1 cellular context compared by ENCODE assay signal in the genomic region with DNA sequence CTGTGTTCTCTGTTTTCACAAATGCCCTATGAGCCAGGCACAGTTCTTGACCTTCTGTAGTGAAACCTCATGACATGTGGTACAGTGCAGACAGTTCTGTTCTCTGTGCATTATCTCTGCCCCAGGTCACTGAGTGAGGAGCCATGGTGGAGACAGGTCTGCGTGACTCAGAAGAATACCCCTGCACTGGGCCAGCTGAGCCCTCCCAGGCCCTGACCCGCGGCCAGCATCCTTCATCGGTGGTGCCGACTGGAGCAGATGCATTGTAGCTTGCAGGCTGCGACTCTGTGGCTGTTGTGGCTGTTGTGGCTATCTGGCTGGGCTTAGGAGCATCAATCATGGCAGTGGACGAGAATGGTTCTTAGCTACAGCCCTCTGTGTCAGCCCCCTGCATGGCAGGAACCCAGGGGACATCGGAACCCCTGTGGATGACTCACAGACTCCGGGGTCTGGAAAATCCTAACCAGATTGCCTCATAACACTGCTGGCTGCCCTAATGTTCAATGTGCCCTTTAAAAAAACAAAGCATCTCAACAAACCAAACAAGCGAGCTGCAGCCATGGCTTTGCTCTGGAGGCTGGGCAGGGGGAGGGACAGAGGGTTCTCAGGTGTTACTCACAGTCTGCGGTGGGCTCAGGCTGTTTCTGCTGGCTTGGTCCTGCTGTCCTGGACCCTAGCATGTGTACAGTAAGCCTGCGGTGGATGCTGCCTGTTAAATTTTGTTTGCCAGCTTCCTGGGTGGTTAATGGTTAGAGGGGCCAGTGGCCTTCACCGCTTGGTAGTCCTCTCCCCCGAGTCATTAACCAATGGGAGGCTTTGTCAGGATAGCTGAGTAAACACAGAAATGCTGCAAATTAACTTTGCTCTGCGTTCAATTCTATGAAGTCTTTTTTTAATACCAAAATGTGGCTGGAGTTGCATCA.
TF ChIP-seq lines count a peak whose summit lies in the region.

Gene SERPINA6, minus strand, starts transcription at position 689 of the 923 bp plus-strand sequence. CDS start 8,688 bp downstream, outside the sequence.

TF ChIP-seq in HepG2, 621 proteins besides CTCF, POLR2A, EP300 and RAD21 (continued from another document and continues in another):
- peak; percentile 67; the same call in 1 of the 2 replicates for TF ChIP-seq THAP9 (CRISPR knock-in tag; IDR thresholded peaks at IDR 0.05; ENCODE audit: borderline replicate concordance)
- TF ChIP-seq HNRNPK (IDR thresholded peaks at IDR 0.05; ENCODE audit: low read depth, low read length, poor library complexity, severe bottlenecking): no peak
- 0 out of 2 replicates have a peak, but pooled peaks have one; percentile 49 for TF ChIP-seq MTA1 (CRISPR knock-in tag; IDR thresholded peaks at IDR 0.05; ENCODE audit: borderline replicate concordance)
- 0 out of 2 replicates have a peak, but pooled peaks have one; percentile 9 for TF ChIP-seq BATF2 (CRISPR knock-in tag; IDR thresholded peaks at IDR 0.05)
- no peak for TF ChIP-seq GTF3A (CRISPR knock-in tag; conservative IDR thresholded peaks at IDR 0.05)
- no peak for TF ChIP-seq ATRX (CRISPR knock-in tag; IDR thresholded peaks at IDR 0.05; ENCODE audit: borderline replicate concordance)
- TF ChIP-seq, protein P1, sequence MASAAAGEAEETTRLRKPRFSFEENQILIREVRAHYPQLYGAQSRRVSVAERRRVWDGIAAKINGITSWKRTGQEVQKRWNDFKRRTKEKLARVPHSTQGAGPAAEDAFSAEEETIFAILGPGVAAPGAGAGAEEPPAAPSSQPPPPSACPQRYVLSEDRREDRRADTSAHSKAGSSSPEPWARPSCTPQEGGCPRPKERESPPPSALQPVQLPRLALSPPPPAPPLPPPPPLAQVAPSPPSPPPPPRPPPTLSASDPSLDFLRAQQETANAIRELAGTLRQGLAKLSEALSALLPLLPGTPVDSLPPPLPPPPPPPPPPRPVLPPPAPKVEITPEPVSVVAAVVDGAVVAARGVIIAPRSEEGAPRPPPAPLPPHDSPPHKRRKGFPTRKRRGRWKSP (CRISPR knock-in tag; IDR thresholded peaks at IDR 0.05): peak; percentile 75
- peak; percentile 67; the same call in 1 of the 2 replicates for TF ChIP-seq ETV5 (CRISPR knock-in tag; IDR thresholded peaks at IDR 0.05; ENCODE audit: borderline replicate concordance)
- no peak for TF ChIP-seq GPBP1L1 (CRISPR knock-in tag; IDR thresholded peaks at IDR 0.05)
- TF ChIP-seq ZNF530 (CRISPR knock-in tag; IDR thresholded peaks at IDR 0.05; ENCODE audit: low read depth): no peak
- peak; percentile 67; the same call in 1 of the 2 replicates for TF ChIP-seq ZNF329 (CRISPR knock-in tag; IDR thresholded peaks at IDR 0.05; ENCODE audit: low read depth)
- TF ChIP-seq, protein P2, sequence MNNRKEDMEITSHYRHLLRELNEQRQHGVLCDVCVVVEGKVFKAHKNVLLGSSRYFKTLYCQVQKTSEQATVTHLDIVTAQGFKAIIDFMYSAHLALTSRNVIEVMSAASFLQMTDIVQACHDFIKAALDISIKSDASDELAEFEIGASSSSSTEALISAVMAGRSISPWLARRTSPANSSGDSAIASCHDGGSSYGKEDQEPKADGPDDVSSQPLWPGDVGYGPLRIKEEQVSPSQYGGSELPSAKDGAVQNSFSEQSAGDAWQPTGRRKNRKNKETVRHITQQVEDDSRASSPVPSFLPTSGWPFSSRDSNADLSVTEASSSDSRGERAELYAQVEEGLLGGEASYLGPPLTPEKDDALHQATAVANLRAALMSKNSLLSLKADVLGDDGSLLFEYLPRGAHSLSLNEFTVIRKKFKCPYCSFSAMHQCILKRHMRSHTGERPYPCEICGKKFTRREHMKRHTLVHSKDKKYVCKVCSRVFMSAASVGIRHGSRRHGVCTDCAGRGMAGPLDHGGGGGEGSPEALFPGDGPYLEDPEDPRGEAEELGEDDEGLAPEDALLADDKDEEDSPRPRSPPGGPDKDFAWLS (CRISPR knock-in tag; IDR thresholded peaks at IDR 0.05; ENCODE audit: borderline replicate concordance): no peak
- peak; percentile 54; the same call in 1 of the 2 replicates for TF ChIP-seq ZNF281 (CRISPR knock-in tag; IDR thresholded peaks at IDR 0.05; ENCODE audit: borderline replicate concordance)
- TF ChIP-seq ZNF367 (CRISPR knock-in tag; IDR thresholded peaks at IDR 0.05; ENCODE audit: borderline replicate concordance): no peak
- TF ChIP-seq NKX3-1 (CRISPR knock-in tag; IDR thresholded peaks at IDR 0.05): 0 out of 2 replicates have a peak, but pooled peaks have one; percentile 32
- TF ChIP-seq ARNTL (CRISPR knock-in tag; IDR thresholded peaks at IDR 0.05): no peak
- no peak for TF ChIP-seq PRPF4 (IDR thresholded peaks at IDR 0.05; ENCODE audit: low read depth, low read length, poor library complexity, severe bottlenecking)
- TF ChIP-seq, protein P3, sequence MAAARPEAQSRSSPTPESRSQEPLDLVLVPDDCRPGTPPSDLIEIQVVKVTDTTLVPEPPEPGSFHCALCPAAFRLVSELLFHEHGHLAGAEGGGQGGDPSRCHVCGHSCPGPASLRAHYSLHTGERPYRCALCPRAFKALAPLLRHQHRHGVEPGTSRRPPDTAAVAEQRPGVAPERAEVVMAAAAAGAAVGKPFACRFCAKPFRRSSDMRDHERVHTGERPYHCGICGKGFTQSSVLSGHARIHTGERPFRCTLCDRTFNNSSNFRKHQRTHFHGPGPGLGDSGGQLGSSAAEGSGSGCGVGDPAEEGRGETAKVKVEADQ (CRISPR knock-in tag; IDR thresholded peaks at IDR 0.05; ENCODE audit: borderline replicate concordance): no peak
- TF ChIP-seq PLRG1 (conservative IDR thresholded peaks at IDR 0.05): no peak
- peak; percentile 74; the same call in 1 of the 2 replicates for TF ChIP-seq ZNF891 (CRISPR knock-in tag; IDR thresholded peaks at IDR 0.05)
- TF ChIP-seq KDM3A (CRISPR knock-in tag; IDR thresholded peaks at IDR 0.05; ENCODE audit: low read depth): no peak; the same call in 1 of the 2 replicates
- TF ChIP-seq SMAD1 (CRISPR knock-in tag; IDR thresholded peaks at IDR 0.05; ENCODE audit: borderline replicate concordance, low read depth): 0 out of 2 replicates have a peak, but pooled peaks have one; percentile 57
- peak; percentile 8; the same call in 1 of the 2 replicates for TF ChIP-seq MIER2 (CRISPR knock-in tag; IDR thresholded peaks at IDR 0.05)
- TF ChIP-seq ZNF720 (CRISPR knock-in tag; IDR thresholded peaks at IDR 0.05): no peak
- peak; percentile 25; the same call in 1 of the 2 replicates for TF ChIP-seq ATF3 (CRISPR knock-in tag; IDR thresholded peaks at IDR 0.05)
- TF ChIP-seq ZBTB7B (CRISPR knock-in tag; IDR thresholded peaks at IDR 0.05): peak; percentile 91
- TF ChIP-seq NFRKB (IDR thresholded peaks at IDR 0.05): no peak
- 0 out of 2 replicates have a peak, but pooled peaks have one; percentile 53 for TF ChIP-seq FOXK1 (CRISPR knock-in tag; IDR thresholded peaks at IDR 0.05; ENCODE audit: borderline replicate concordance, low read depth)
- TF ChIP-seq ZNF546 (CRISPR knock-in tag; conservative IDR thresholded peaks at IDR 0.05): no peak
- TF ChIP-seq KDM4B (CRISPR knock-in tag; IDR thresholded peaks at IDR 0.05): no peak
- peak; percentile 34; the same call in 1 of the 2 replicates for TF ChIP-seq HIC2 (CRISPR knock-in tag; IDR thresholded peaks at IDR 0.05; ENCODE audit: low read depth)
- TF ChIP-seq ZNF678 (CRISPR knock-in tag; IDR thresholded peaks at IDR 0.05): no peak
- TF ChIP-seq THRA (CRISPR knock-in tag; IDR thresholded peaks at IDR 0.05; ENCODE audit: borderline replicate concordance): no peak
- peak; percentile 22; the same call in 1 of the 2 replicates for TF ChIP-seq THAP11 (CRISPR knock-in tag; IDR thresholded peaks at IDR 0.05)
- no peak for TF ChIP-seq DDIT3 (CRISPR knock-in tag; IDR thresholded peaks at IDR 0.05)
- no peak for TF ChIP-seq TRIM24 (CRISPR knock-in tag; IDR thresholded peaks at IDR 0.05)
- TF ChIP-seq WIZ (CRISPR knock-in tag; IDR thresholded peaks at IDR 0.05): no peak
- no peak for TF ChIP-seq ISX (CRISPR knock-in tag; conservative IDR thresholded peaks at IDR 0.05)
